6 cellular contexts compared by ENCODE assay signal in genomic region chr6:152966168-152966894, GRCh38. TPM values are rescaled to one million over a fixed set of nuclear protein-coding genes. Genes with fewer than 3 reads are reported as not detected.
DNase-seq lines count a peak whose midpoint lies in the region; ATAC-seq, FAIRE-seq and TF ChIP-seq lines count a peak whose summit lies in the region.
"Not testable (repeated sequence)": the region's sequence is repeated elsewhere in the genome, so short reads cannot be mapped to it uniquely, and the experiment has no call there.

No MANE protein-coding gene starts in this region.

- H3K9ac ChIP-seq in K562 (ENCODE audit: insufficient read depth in 1 of 2, low read depth in 2 of 2, low read length in 2 of 2) = not testable (repeated sequence)

- TF ChIP-seq EP300 in K562 (IDR thresholded peaks at IDR 0.05; ENCODE audit: low read length) = not testable (repeated sequence)

- H3K9me3 Mint-ChIP-seq in activated CD4-positive, alpha-beta T cell treated with anti-CD3 and anti-CD28 coated beads, Interleukin-2, amount 10 ng/mL, durations not matched to agents 24 days and 14 days = peaks cover 14% of the 10 kb centered on the region
- peaks cover 38% of the 10 kb centered on the region for H3K9me3 Mint-ChIP-seq in chondrocyte (ENCODE audit: low read depth)
- H3K9me3 Mint-ChIP-seq in endothelial cell (ENCODE audit: unreplicated experiment) = not testable (repeated sequence)
- peaks cover 32% of the 10 kb centered on the region for H3K9me3 Mint-ChIP-seq in neural crest cell

- H3K79me2 ChIP-seq in K562 (ENCODE audit: control insufficient read depth, insufficient read depth, low read length) = not testable (repeated sequence)

- H3K36me3 Mint-ChIP-seq in activated CD4-positive, alpha-beta T cell treated with anti-CD3 and anti-CD28 coated beads, Interleukin-2, amount 10 ng/mL, durations not matched to agents 24 days and 14 days (ENCODE audit: low read depth) = peaks cover 26% of the 10 kb centered on the region
- H3K36me3 Mint-ChIP-seq in chondrocyte (ENCODE audit: low read depth) (peaks cover 29% of the 10 kb centered on the region), endothelial cell (ENCODE audit: low read depth, unreplicated experiment) (peaks cover 20% of the 10 kb centered on the region), neural crest cell (ENCODE audit: low read depth) (peaks cover 43% of the 10 kb centered on the region)

- H3K36me3 ChIP-seq in HEK293 (ENCODE audit: control insufficient read depth in 2 of 2, insufficient read depth in 1 of 2, low read length in 2 of 2) (peaks cover 12 to 19% of the 10 kb centered on the region in 2 experiments), K562 (ENCODE audit: control insufficient read depth, insufficient read depth, low read length) (peaks cover 15% of the 10 kb centered on the region)

- BruUV-seq in K562 (replicated peaks; lab: Mats Ljungman, UMichigan) = not testable (repeated sequence)

- not testable (repeated sequence) for H3K27ac ChIP-seq in HEK293 (ENCODE audit: extremely low read depth, low read depth, low read length); K562 (ENCODE audit: extremely low read depth, low read depth, low read length)

- not testable (repeated sequence) for H3K27me3 ChIP-seq in K562 (ENCODE audit: control insufficient read depth in 2 of 2, insufficient read depth in 2 of 2, low read length in 2 of 2)

- H3K9me3 ChIP-seq in HEK293 (ENCODE audit: control insufficient read depth, insufficient read depth, low read depth, low read length); K562 (replicated peaks; ENCODE audit: control insufficient read depth, insufficient read depth, low read depth, low read length): not testable (repeated sequence)

- not testable (repeated sequence) for FAIRE-seq in K562 (lab: Jason Lieb, UNC)

- POLR2A ChIA-PET in HEK293 (lab: Yijun Ruan, JAX); K562 (lab: Yijun Ruan, JAX): not testable (repeated sequence)

- TF ChIP-seq POLR2A in K562 (conservative IDR thresholded peaks at IDR 0.05) = not testable (repeated sequence)

- intact Hi-C loops in activated CD4-positive, alpha-beta T cell treated with anti-CD3 and anti-CD28 coated beads, Interleukin-2, amount 10 ng/mL, durations not matched to agents 24 days and 14 days (cut with micrococcal nuclease); K562 (cut with micrococcal nuclease): not testable (repeated sequence)

- CTCF ChIA-PET in HEK293 (lab: Yijun Ruan, JAX) = interaction anchor here (1.4 kb wide), 1 partner anchor 13 kb away, joined by 4 read pairs; no protein-coding TSS in a partner anchor
- CTCF ChIA-PET in K562 (lab: Yijun Ruan, JAX; ENCODE audit: low intra/inter-chr PET ratio) = not testable (repeated sequence)

- H3K27ac Mint-ChIP-seq in activated CD4-positive, alpha-beta T cell treated with anti-CD3 and anti-CD28 coated beads, Interleukin-2, amount 10 ng/mL, durations not matched to agents 24 days and 14 days; chondrocyte (ENCODE audit: unreplicated experiment); endothelial cell (ENCODE audit: unreplicated experiment); neural crest cell (ENCODE audit: unreplicated experiment): not testable (repeated sequence)

- in situ Hi-C loops in K562 (cut with MboI) = not testable (repeated sequence)

- WGBS in K562 (ENCODE audit: insufficient coverage, low coverage, missing lambda C conversion rate) = 20% methylated on average over 6 of the region's 15 CpGs

- peaks cover 33% of the 10 kb centered on the region for H3K27me3 Mint-ChIP-seq in activated CD4-positive, alpha-beta T cell treated with anti-CD3 and anti-CD28 coated beads, Interleukin-2, amount 10 ng/mL, durations not matched to agents 24 days and 14 days
- H3K27me3 Mint-ChIP-seq in chondrocyte (ENCODE audit: low read depth) (peaks cover 14% of the 10 kb centered on the region), neural crest cell (ENCODE audit: low read depth) (peaks cover 27% of the 10 kb centered on the region)
- not testable (repeated sequence) for H3K27me3 Mint-ChIP-seq in endothelial cell (ENCODE audit: unreplicated experiment)

- TF ChIP-seq RAD21 in K562 (CRISPR knock-in tag; conservative IDR thresholded peaks at IDR 0.05 in 1 of 2, IDR thresholded peaks at IDR 0.05 in 1 of 2) = not testable (repeated sequence)

- not testable (repeated sequence) for H3K4me1 ChIP-seq in HEK293 (ENCODE audit: control insufficient read depth, insufficient read depth, low read length); K562 (replicated peaks in 1 of 2; ENCODE audit: control insufficient read depth in 2 of 2, insufficient read depth in 2 of 2, low read length in 2 of 2)

- not testable (repeated sequence) for ATAC-seq in K562

- H4K20me1 ChIP-seq in K562 (replicated peaks; ENCODE audit: control insufficient read depth, insufficient read depth, low read length) = not testable (repeated sequence)

- peak; percentile 45 for DNase-seq in activated CD4-positive, alpha-beta T cell treated with anti-CD3 and anti-CD28 coated beads, Interleukin-2, amount 10 ng/mL, durations not matched to agents 24 days and 14 days
- DNase-seq in K562 (ENCODE audit: extremely low read depth in 1 of 4, low spot score in 3 of 4); endothelial cell (ENCODE audit: low spot score); neural crest cell (ENCODE audit: low read depth, low spot score): not testable (repeated sequence)
- DNase-seq in chondrocyte (ENCODE audit: low spot score) = peak; percentile 62

- TF ChIP-seq CTCF in HEK293 (tag by site-specific recombination; IDR thresholded peaks at IDR 0.05); K562 (IDR thresholded peaks at IDR 0.05 in 2 of 3, conservative IDR thresholded peaks at IDR 0.05 in 1 of 3; ENCODE audit: insufficient read depth in 2 of 3, low read depth in 1 of 3, low read length in 3 of 3); chondrocyte (IDR thresholded peaks at IDR 0.05); endothelial cell (IDR thresholded peaks at IDR 0.05; ENCODE audit: unreplicated experiment); neural crest cell (conservative IDR thresholded peaks at IDR 0.05): not testable (repeated sequence)

- H3K4me3 Mint-ChIP-seq in activated CD4-positive, alpha-beta T cell treated with anti-CD3 and anti-CD28 coated beads, Interleukin-2, amount 10 ng/mL, durations not matched to agents 24 days and 14 days; chondrocyte (ENCODE audit: unreplicated experiment): not testable (repeated sequence)
- H3K4me3 Mint-ChIP-seq in endothelial cell (ENCODE audit: unreplicated experiment) = peak overlapping the region; percentile 52
- H3K4me3 Mint-ChIP-seq in neural crest cell = peak overlapping the region; percentile 54

- H3K4me2 ChIP-seq in K562 (ENCODE audit: insufficient read depth, low read length) = not testable (repeated sequence)

- not testable (repeated sequence) for H3K4me1 Mint-ChIP-seq in activated CD4-positive, alpha-beta T cell treated with anti-CD3 and anti-CD28 coated beads, Interleukin-2, amount 10 ng/mL, durations not matched to agents 24 days and 14 days; chondrocyte (ENCODE audit: low read depth); endothelial cell (ENCODE audit: unreplicated experiment); neural crest cell

- not testable (repeated sequence) for H3K4me3 ChIP-seq in HEK293 (ENCODE audit: low read depth, low read length); K562

- not testable (repeated sequence) for H2AFZ ChIP-seq in K562 (ENCODE audit: low read depth, low read length)

- not testable (repeated sequence) for H3K9me1 ChIP-seq in K562 (ENCODE audit: control insufficient read depth, insufficient read depth, low read length)

RNA-seq across cellular contexts. Expression of gene FBXO5, which starts 16.5 kb away (rescaled TPM):
- total RNA-seq in activated CD4-positive, alpha-beta T cell treated with anti-CD3 and anti-CD28 coated beads, Interleukin-2, amount 10 ng/mL, durations not matched to agents 24 days and 14 days = 34.9 and 36.4 TPM in 2 replicates
- 19.7 and 69.6 TPM in 2 replicates for total RNA-seq in K562 (2011; cell fraction: chromatin; rRNA removed; ENCODE audit: low replicate concordance)
- total RNA-seq in K562 (2011; cell fraction: nucleolus; rRNA removed) = 13.0 and 18.7 TPM in 2 replicates
- 31.2 and 38.1 TPM in 2 replicates for total RNA-seq in K562 (2011; cell fraction: nucleoplasm; rRNA removed)
- total RNA-seq in K562 (2014; rRNA removed) = 40.0 and 42.5 TPM in 2 replicates
- total RNA-seq in K562 (2014; rRNA removed; fragmentation: Illumina TruSeq; extraction: Trizol) = 82.7 and 89.7 TPM in 2 replicates
- total RNA-seq in K562 (2015; rRNA removed; fragmentation: Illumina TruSeq; extraction: Trizol) = 78.2 and 84.3 TPM in 2 replicates
- 62.9 and 64.6 TPM in 2 replicates for total RNA-seq in K562 (2021)
- 52.1 and 89.3 TPM in 2 replicates for polyA plus RNA-seq in K562 (2011; rRNA removed)
- 19.4 and 26.4 TPM in 2 replicates for polyA plus RNA-seq in K562 (2011; cell fraction: cytosol; rRNA removed)
- polyA plus RNA-seq in K562 (2011; cell fraction: nucleus; rRNA removed) = 23.1 and 33.3 TPM in 2 replicates
- 42.7 and 53.9 TPM in 2 replicates for polyA plus RNA-seq in K562 (2012)
- polyA plus RNA-seq in K562 (2014; fragmentation: Illumina TruSeq; extraction: Trizol) = 70.7 and 84.0 TPM in 2 replicates
- polyA plus RNA-seq in K562 (2014; fragmentation: Nextera tagmentation; extraction: Ambion mirVana) = 10 to 100 TPM; 17.8 to 18.4 TPM
- polyA plus RNA-seq in K562 (2014; rRNA removed) = 56.8 and 59.1 TPM in 2 replicates
- polyA minus RNA-seq in K562 (2011; rRNA and poly(A)+ RNA removed) = 70.0 and 71.7 TPM in 2 replicates
- 17.7 and 28.9 TPM in 2 replicates for polyA minus RNA-seq in K562 (2011; cell fraction: cytosol; rRNA and poly(A)+ RNA removed)
- polyA minus RNA-seq in K562 (2011; cell fraction: nucleus; rRNA and poly(A)+ RNA removed) = 28.7 and 48.5 TPM in 2 replicates
- 6.8 to 10.8 TPM (median 7.3 TPM) in 3 replicates for total RNA-seq in chondrocyte
- total RNA-seq in endothelial cell (ENCODE audit: unreplicated experiment) = 9.4 TPM
- total RNA-seq in neural crest cell = 56.3 TPM in 2 replicates

RNA-seq across cellular contexts. Expression of gene MTRF1L, which starts 36.2 kb away (rescaled TPM):
- total RNA-seq in activated CD4-positive, alpha-beta T cell treated with anti-CD3 and anti-CD28 coated beads, Interleukin-2, amount 10 ng/mL, durations not matched to agents 24 days and 14 days = 20.6 and 21.3 TPM in 2 replicates
- 28.0 and 73.8 TPM in 2 replicates for total RNA-seq in K562 (2011; cell fraction: chromatin; rRNA removed; ENCODE audit: low replicate concordance)
- 11.5 and 18.9 TPM in 2 replicates for total RNA-seq in K562 (2011; cell fraction: nucleolus; rRNA removed)
- total RNA-seq in K562 (2011; cell fraction: nucleoplasm; rRNA removed) = 32.5 and 44.7 TPM in 2 replicates
- total RNA-seq in K562 (2014; rRNA removed) = 26.7 and 29.6 TPM in 2 replicates
- 34.0 and 34.8 TPM in 2 replicates for total RNA-seq in K562 (2014; rRNA removed; fragmentation: Illumina TruSeq; extraction: Trizol)
- total RNA-seq in K562 (2015; rRNA removed; fragmentation: Illumina TruSeq; extraction: Trizol) = 27.3 and 32.3 TPM in 2 replicates
- 31.6 and 33.1 TPM in 2 replicates for total RNA-seq in K562 (2021)
- polyA plus RNA-seq in K562 (2011; rRNA removed) = 21.7 and 30.2 TPM in 2 replicates
- polyA plus RNA-seq in K562 (2011; cell fraction: cytosol; rRNA removed) = 4.4 and 6.5 TPM in 2 replicates
- 18.8 and 19.6 TPM in 2 replicates for polyA plus RNA-seq in K562 (2011; cell fraction: nucleus; rRNA removed)
- 22.0 and 22.6 TPM in 2 replicates for polyA plus RNA-seq in K562 (2012)
- polyA plus RNA-seq in K562 (2014; fragmentation: Illumina TruSeq; extraction: Trizol) = 23.3 and 31.1 TPM in 2 replicates
- 10 to 100 TPM; 10.7 to 13.7 TPM for polyA plus RNA-seq in K562 (2014; fragmentation: Nextera tagmentation; extraction: Ambion mirVana)
- polyA plus RNA-seq in K562 (2014; rRNA removed) = 25.0 and 29.2 TPM in 2 replicates
- 34.4 and 42.3 TPM in 2 replicates for polyA minus RNA-seq in K562 (2011; rRNA and poly(A)+ RNA removed)
- polyA minus RNA-seq in K562 (2011; cell fraction: cytosol; rRNA and poly(A)+ RNA removed) = 5.6 and 10.9 TPM in 2 replicates
- polyA minus RNA-seq in K562 (2011; cell fraction: nucleus; rRNA and poly(A)+ RNA removed) = 43.5 and 72.9 TPM in 2 replicates
- 16.5 to 17.6 TPM (median 17.1 TPM) in 3 replicates for total RNA-seq in chondrocyte
- total RNA-seq in endothelial cell (ENCODE audit: unreplicated experiment) = 42.2 TPM
- total RNA-seq in neural crest cell = 22.5 and 23.2 TPM in 2 replicates
